Comparison of ENCODE assay signal across 23 cellular contexts in the genomic region with DNA sequence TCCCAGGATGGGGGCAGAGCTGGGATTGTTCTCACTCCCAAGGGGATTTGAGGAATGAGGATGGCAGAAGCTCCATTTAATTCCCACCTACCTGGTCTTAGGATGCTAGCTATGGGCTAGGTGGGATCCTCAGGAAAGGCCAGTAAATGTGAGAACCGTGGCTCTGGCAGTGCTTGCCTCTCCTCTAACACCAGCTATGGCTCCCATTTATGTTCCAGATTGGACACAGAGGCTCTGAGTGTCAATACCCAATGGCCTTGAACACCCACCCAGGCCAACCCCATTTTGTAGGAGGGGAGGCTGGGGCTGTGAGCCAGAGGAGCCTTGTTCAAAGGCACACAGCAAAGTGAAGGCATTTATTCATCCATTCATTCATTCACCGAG. TPM values are rescaled to one million over a fixed set of nuclear protein-coding genes. Genes with fewer than 3 reads are reported as not detected.
DNase-seq lines count a peak whose midpoint lies in the region; ATAC-seq, FAIRE-seq and TF ChIP-seq lines count a peak whose summit lies in the region.
"Had no signal": no experiment of that assay in that cellular context is flagged by ENCODE, and none has a peak within 500 bp of the region (broad histone marks: within the 10 kb centered on the region; RNA-seq: fewer than 3 reads in every experiment).

No MANE protein-coding gene starts in this region.

- H2BK12ac ChIP-seq in H1 (ENCODE audit: low read depth, low read length) (no peak overlapping the region), trophoblast cell (ENCODE audit: low read length) (no peak overlapping the region)

- H4K5ac ChIP-seq in H1 (ENCODE audit: insufficient read length, low read depth, low read length), result no peak overlapping the region

- TF ChIP-seq EP300 in H1 (IDR thresholded peaks at IDR 0.05; ENCODE audit: borderline replicate concordance in 1 of 2, low read depth in 2 of 2, low read length in 2 of 2), result no peak

- H2AK5ac ChIP-seq in H1 (ENCODE audit: low read depth, low read length) (no peak overlapping the region), trophoblast cell (ENCODE audit: low read length) (peak overlapping the region; percentile 32)

- no peak overlapping the region for H4K12ac ChIP-seq in trophoblast cell (ENCODE audit: low read depth, low read length)

- H3K4me2 ChIP-seq in H1 (ENCODE audit: insufficient read depth in 1 of 2, low read depth in 2 of 2, low read length in 2 of 2) (no peak overlapping the region), trophoblast cell (ENCODE audit: low read length) (no peak overlapping the region)
- H3K4me2 ChIP-seq: GM23338 had no signal

- no peak overlapping the region for H2BK15ac ChIP-seq in H1 (ENCODE audit: low read length)

- H3K14ac ChIP-seq in H1 (ENCODE audit: insufficient read length) (no peak overlapping the region), trophoblast cell (ENCODE audit: low read length) (no peak overlapping the region)

- H3K23ac ChIP-seq in H1 (ENCODE audit: insufficient read length), result no peak overlapping the region
- no peak overlapping the region for H3K23ac ChIP-seq in trophoblast cell (ENCODE audit: low read length)

- no peak for TF ChIP-seq CTCF in H1 (IDR thresholded peaks at IDR 0.05; ENCODE audit: control extremely low read depth in 1 of 3, insufficient read depth in 1 of 3, low read depth in 1 of 3, low read length in 3 of 3)

- H3K9me3 ChIP-seq in H1 (ENCODE audit: insufficient read depth in 2 of 2, low read depth in 1 of 2, low read length in 1 of 2) (no peaks in the 10 kb centered on the region), trophoblast cell (ENCODE audit: insufficient read depth, low read depth, low read length) (no peaks in the 10 kb centered on the region)
- H3K9me3 ChIP-seq: BLaER1, Caco-2 had no signal

- H2BK120ac ChIP-seq in H1 (replicated peaks; ENCODE audit: low read depth, low read length) (no peak overlapping the region), trophoblast cell (ENCODE audit: insufficient read depth, low read length, poor library complexity) (no peak overlapping the region)

- H3K56ac ChIP-seq in H1 (replicated peaks; ENCODE audit: insufficient read length, low read depth, low read length), result no peak overlapping the region

- H3K4me1 ChIP-seq in H1 (replicated peaks in 1 of 4; ENCODE audit: control insufficient read depth in 3 of 4, insufficient read depth in 4 of 4, low read length in 3 of 4), result peaks cover 0 to 18% (median 9%) of the 10 kb centered on the region in 4 experiments; a peak in 5 of 7 replicates
- peaks cover 14% of the 10 kb centered on the region in 2 experiments for H3K4me1 ChIP-seq in trophoblast cell (ENCODE audit: control insufficient read depth in 1 of 2, insufficient read depth in 2 of 2, low read length in 2 of 2)
- H3K4me1 ChIP-seq: Caco-2 had no signal

- TF ChIP-seq POLR2A in H1 (IDR thresholded peaks at IDR 0.05; ENCODE audit: control extremely low read depth in 1 of 2, low read depth in 2 of 2, low read length in 2 of 2), result no peak

- H4K91ac ChIP-seq in H1 (replicated peaks; ENCODE audit: insufficient read length, low read length) (no peak overlapping the region), trophoblast cell (ENCODE audit: low read depth, low read length) (no peak overlapping the region)

- FAIRE-seq in H1 (lab: Jason Lieb, UNC), result no peak
- FAIRE-seq: GM12891 had no signal

- TF ChIP-seq RAD21 in H1 (IDR thresholded peaks at IDR 0.05 in 1 of 2, conservative IDR thresholded peaks at IDR 0.05 in 1 of 2; ENCODE audit: low read depth in 2 of 2, low read length in 2 of 2), result no peak

- POLR2A ChIA-PET in H1 (lab: Charles Lee; ENCODE audit: partially characterized antibody), result no interaction called here

- no peak overlapping the region for H3K18ac ChIP-seq in H1 (ENCODE audit: extremely low read depth, low read length)
- H3K18ac ChIP-seq in trophoblast cell (ENCODE audit: low read length), result no peak overlapping the region

- H3K27me3 ChIP-seq in H1 (replicated peaks in 1 of 4; ENCODE audit: control insufficient read depth in 3 of 4, extremely low read depth in 1 of 4, insufficient read depth in 3 of 4, low read length in 3 of 4), result no peaks in the 10 kb centered on the region
- H3K27me3 ChIP-seq in trophoblast cell (ENCODE audit: insufficient read depth, low read length), result no peaks in the 10 kb centered on the region
- H3K27me3 ChIP-seq: BLaER1 had no signal

- H3K4me3 ChIP-seq in H1 (ENCODE audit: extremely low read depth in 1 of 4, insufficient read depth in 2 of 4, low read depth in 3 of 4, low read length in 4 of 4), result no peak overlapping the region
- H3K4me3 ChIP-seq in trophoblast cell (ENCODE audit: low read depth, low read length), result no peak overlapping the region
- H3K4me3 ChIP-seq: BLaER1, GM23338 had no signal

- peaks cover 3% of the 10 kb centered on the region; the same call in 1 of the 2 replicates for H3K79me1 ChIP-seq in H1 (ENCODE audit: low read depth, low read length)
- H3K79me1 ChIP-seq in trophoblast cell (ENCODE audit: low read length), result peaks cover 6% of the 10 kb centered on the region

- no peak overlapping the region for H2BK5ac ChIP-seq in H1 (ENCODE audit: low read depth, low read length)
- no peak overlapping the region for H2BK5ac ChIP-seq in trophoblast cell (ENCODE audit: low read depth, low read length, poor library complexity)

- H3K27ac ChIP-seq in H1 (ENCODE audit: low read depth, low read length) (no peak overlapping the region), trophoblast cell (ENCODE audit: low read depth, low read length) (no peak overlapping the region), substantia nigra (ENCODE audit: low read depth, low read length, poor library complexity, severe bottlenecking) (peak overlapping the region; percentile 84)

- DNase-seq in NCI-H69 (lab: John Stamatoyannopoulos, UW) (peak; percentile 48), H1 (ENCODE audit: low read depth in 1 of 2, low spot score in 2 of 2) (no peak), trophoblast cell (no peak), substantia nigra (lab: John Stamatoyannopoulos, UW) (no peak)
- no peak for DNase-seq in activated CD4-positive, alpha-beta T cell treated with anti-CD3 and anti-CD28 coated beads for 48 hours
- DNase-seq: ACHN; Caco-2; CD4-positive, alpha-beta T cell; DND-41; HCEC 1CT; IMR-90; NCI-H1105; NCI-H2029 treated with DMSO at 0.1 percent for 48 hours; NCI-H2171; NCI-H345; NCI-H524; NCI-H82; SIG-M5 had no signal

- 0 out of 2 replicates have a peak overlapping the region, but pooled peaks have one; percentile 18 for H2BK20ac ChIP-seq in H1 (ENCODE audit: low read length)

- H4K8ac ChIP-seq in H1 (ENCODE audit: extremely low read depth, insufficient read depth, low read length) (no peak overlapping the region), trophoblast cell (ENCODE audit: low read depth, low read length) (no peak overlapping the region)

- H4K20me1 ChIP-seq in H1 (replicated peaks in 1 of 2; ENCODE audit: control insufficient read depth in 1 of 2, insufficient read depth in 2 of 2, low read length in 2 of 2), result peaks cover 3 to 8% of the 10 kb centered on the region in 2 experiments
- H4K20me1 ChIP-seq: BLaER1 had no signal

- H3K23me2 ChIP-seq in H1 (ENCODE audit: low read depth, low read length), result no peaks in the 10 kb centered on the region

- H3K79me2 ChIP-seq in H1 (ENCODE audit: control insufficient read depth in 1 of 2, insufficient read depth in 2 of 2, low read length in 2 of 2) (no peaks in the 10 kb centered on the region; a peak in 1 of 4 replicates), trophoblast cell (ENCODE audit: control insufficient read depth, insufficient read depth, low read length, poor library complexity) (no peaks in the 10 kb centered on the region)

- H3K36me3 ChIP-seq in H1 (ENCODE audit: control insufficient read depth in 2 of 4, insufficient read depth in 4 of 4, low read length in 3 of 4), result no peaks in the 10 kb centered on the region
- H3K36me3 ChIP-seq in trophoblast cell (ENCODE audit: control insufficient read depth in 1 of 2, insufficient read depth in 2 of 2, low read length in 2 of 2), result no peaks in the 10 kb centered on the region
- H3K36me3 ChIP-seq: BLaER1 had no signal

- CTCF ChIA-PET in H1 (lab: Charles Lee; ENCODE audit: partially characterized antibody), result interaction anchor here (0.6 to 24.2 kb wide), 20 partner anchors 9 to 348 kb away, joined by 3 to 670 read pairs (median 5); no protein-coding TSS in a partner anchor

- no peak overlapping the region for H2AFZ ChIP-seq in H1 (ENCODE audit: low read length)
- no peak overlapping the region for H2AFZ ChIP-seq in trophoblast cell (ENCODE audit: insufficient read depth, low read length, poor library complexity)
- H2AFZ ChIP-seq: GM23338 had no signal

- H3K4ac ChIP-seq in H1 (replicated peaks; ENCODE audit: insufficient read length, low read depth, low read length), result no peak overlapping the region
- H3K4ac ChIP-seq in trophoblast cell (ENCODE audit: low read depth, low read length), result no peak overlapping the region

- 82% methylated on average over 2 of the region's 2 CpGs; no CpG with 5 or more reads in 1 of the 2 experiments for WGBS in H1 (ENCODE audit: extremely low coverage in 1 of 2, insufficient coverage in 1 of 2, insufficient read length in 1 of 2, insufficient replicate concordance in 2 of 2, low coverage in 1 of 2, low lambda C conversion rate in 2 of 2, missing lambda C conversion rate in 1 of 2), 2 experiments
- WGBS in trophoblast cell (ENCODE audit: extremely low coverage, insufficient coverage, insufficient read length), result no CpG with 5 or more reads among the region's 2 CpGs

- ATAC-seq in HG02588 (IDR thresholded peaks at IDR 0.05; ENCODE audit: unreplicated experiment) (no peak), GM18907 (IDR thresholded peaks at IDR 0.05; ENCODE audit: unreplicated experiment) (no peak)

- H3K9ac ChIP-seq in H1 (replicated peaks in 1 of 4; ENCODE audit: extremely low read depth in 1 of 4, low read depth in 3 of 4, low read length in 3 of 4) (no peak overlapping the region), trophoblast cell (ENCODE audit: low read length) (no peak overlapping the region)
- H3K9ac ChIP-seq: BLaER1 had no signal

TF ChIP-seq in H1, 55 proteins besides CTCF, POLR2A, EP300 and RAD21 (continues in another document):
- TF ChIP-seq NRF1 (IDR thresholded peaks at IDR 0.05; ENCODE audit: low read depth, low read length), result no peak
- no peak for TF ChIP-seq SIX5 (IDR thresholded peaks at IDR 0.05; ENCODE audit: low read depth, low read length)

RNA-seq across cellular contexts. Expression of gene DAB2IP, which starts 10.2 kb away (rescaled TPM):
- 39.5 and 41.4 TPM in 2 replicates for total RNA-seq in H1 (2021; fragmentation: NEBNext Ultra II Directional; extraction: Animal tissue kit (Norgen Biotek cat#: 25700))
- polyA plus RNA-seq in H1 (2011; rRNA removed), result 19.7 and 28.0 TPM in 2 replicates
- 23.7 TPM for polyA plus RNA-seq in H1 (2011; cell fraction: cytosol; rRNA removed)
- polyA plus RNA-seq in H1 (2011; cell fraction: nucleus; rRNA removed), result 50.0 TPM
- polyA plus RNA-seq in H1 (2012, experiment 1 of 2), result 23.2 to 24.5 TPM (median 23.7 TPM) in 4 replicates
- 20.4 TPM for polyA plus RNA-seq in H1 (2012, experiment 2 of 2)
- 15.8 TPM for polyA plus RNA-seq in H1 (2013, experiment 1 of 2)
- polyA plus RNA-seq in H1 (2013, experiment 2 of 2), result 15.8 TPM
- polyA minus RNA-seq in H1 (2011; rRNA and poly(A)+ RNA removed), result 38.5 and 60.7 TPM in 2 replicates
- polyA minus RNA-seq in H1 (2011; cell fraction: cytosol; rRNA and poly(A)+ RNA removed), result 25.3 TPM
- 30.7 TPM for polyA minus RNA-seq in H1 (2011; cell fraction: nucleus; rRNA and poly(A)+ RNA removed)
- 22.7 and 24.2 TPM in 2 replicates for polyA plus RNA-seq in trophoblast cell (2013)
